ENCODE assay signal across 27 cellular contexts in the genomic region with DNA sequence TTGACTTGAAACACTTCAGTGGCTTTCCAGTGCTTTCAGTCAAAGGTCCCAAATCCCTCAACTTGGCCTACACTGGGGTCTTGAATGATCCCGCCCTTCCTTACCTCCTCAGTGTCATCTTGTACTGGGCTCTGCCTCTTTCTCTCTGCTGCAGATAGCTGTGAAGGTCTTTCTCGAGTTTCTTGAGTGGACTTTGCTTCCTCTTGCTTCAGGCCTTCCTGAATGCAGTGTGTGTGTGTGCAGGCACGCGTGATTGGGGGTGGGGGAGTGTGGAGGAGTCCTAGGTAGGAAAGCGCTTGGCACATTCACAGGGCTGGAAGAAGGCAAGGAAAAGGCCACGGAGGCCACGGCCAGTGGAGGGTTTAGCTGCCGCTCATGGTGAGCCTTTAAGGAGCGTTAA. TPM values are rescaled to one million over a fixed set of nuclear protein-coding genes. Genes with fewer than 3 reads are reported as not detected.
DNase-seq lines count a peak whose midpoint lies in the region; ATAC-seq and TF ChIP-seq lines count a peak whose summit lies in the region.
"Had no signal": no experiment of that assay in that cellular context is flagged by ENCODE, and none has a peak within 500 bp of the region (broad histone marks: within the 10 kb centered on the region; RNA-seq: fewer than 3 reads in every experiment).

No MANE protein-coding gene starts in this region.

- CTCF ChIA-PET in activated CD4-positive, alpha-beta memory T cell treated with anti-CD3 and anti-CD28 coated beads, Interleukin-2, amount 10 ng/mL, durations not matched to agents 7 days and 5 days (lab: Charles Lee): interaction anchor here (1.1 to 3.4 kb wide), 4 partner anchors 10 to 83 kb away, joined by 3 to 18 read pairs (median 4); no protein-coding TSS in a partner anchor
- CTCF ChIA-PET in activated CD4-positive, alpha-beta memory T cell treated with anti-CD3 and anti-CD28 coated beads for 36 hours (lab: Charles Lee): interaction anchor here (1.4 kb wide), 1 partner anchor 55 kb away, joined by 3 read pairs; no protein-coding TSS in a partner anchor

- no peak overlapping the region for H3K4me3 Mint-ChIP-seq in activated CD4-positive, alpha-beta memory T cell treated with anti-CD3 and anti-CD28 coated beads, Interleukin-2, amount 10 ng/mL, durations not matched to agents 7 days and 5 days
- H3K4me3 Mint-ChIP-seq in activated CD4-positive, alpha-beta memory T cell treated with anti-CD3 and anti-CD28 coated beads for 36 hours: no peak overlapping the region
- no peak overlapping the region for H3K4me3 Mint-ChIP-seq in memory B cell
- no peak overlapping the region for H3K4me3 Mint-ChIP-seq in stimulated activated effector memory CD8-positive, alpha-beta T cell treated with anti-CD3 and anti-CD28 coated beads, Interleukin-12 subunit alpha, Interleukin-12 subunit beta, amount 100 ng/mL, for 72 hours
- H3K4me3 Mint-ChIP-seq in endodermal cell: no peak overlapping the region
- H3K4me3 Mint-ChIP-seq: activated naive CD4-positive, alpha-beta T cell treated with anti-CD3 and anti-CD28 coated beads for 36 hours; activated T-cell treated with anti-CD3 and anti-CD28 coated beads, Interleukin-2, amount 50 U/mL, for 24 hours; B cell had no signal

- H3K4me1 Mint-ChIP-seq in activated CD4-positive, alpha-beta memory T cell treated with anti-CD3 and anti-CD28 coated beads, Interleukin-2, amount 10 ng/mL, durations not matched to agents 7 days and 5 days: peaks cover 54% of the 10 kb centered on the region
- peaks cover 48% of the 10 kb centered on the region for H3K4me1 Mint-ChIP-seq in activated CD4-positive, alpha-beta memory T cell treated with anti-CD3 and anti-CD28 coated beads for 36 hours (ENCODE audit: low read depth)
- H3K4me1 Mint-ChIP-seq in memory B cell: peaks cover 45% of the 10 kb centered on the region
- peaks cover 54% of the 10 kb centered on the region for H3K4me1 Mint-ChIP-seq in stimulated activated effector memory CD8-positive, alpha-beta T cell treated with anti-CD3 and anti-CD28 coated beads, Interleukin-12 subunit alpha, Interleukin-12 subunit beta, amount 100 ng/mL, for 72 hours
- peaks cover 11% of the 10 kb centered on the region for H3K4me1 Mint-ChIP-seq in endodermal cell

- H3K9me3 Mint-ChIP-seq in activated CD4-positive, alpha-beta memory T cell treated with anti-CD3 and anti-CD28 coated beads, Interleukin-2, amount 10 ng/mL, durations not matched to agents 7 days and 5 days: peaks cover 11% of the 10 kb centered on the region
- peaks cover 10% of the 10 kb centered on the region for H3K9me3 Mint-ChIP-seq in activated CD4-positive, alpha-beta memory T cell treated with anti-CD3 and anti-CD28 coated beads for 36 hours
- H3K9me3 Mint-ChIP-seq in memory B cell: peaks cover 8% of the 10 kb centered on the region
- H3K9me3 Mint-ChIP-seq in stimulated activated effector memory CD8-positive, alpha-beta T cell treated with anti-CD3 and anti-CD28 coated beads, Interleukin-12 subunit alpha, Interleukin-12 subunit beta, amount 100 ng/mL, for 72 hours: no peaks in the 10 kb centered on the region
- peaks cover 34% of the 10 kb centered on the region for H3K9me3 Mint-ChIP-seq in endodermal cell

- intact Hi-C loops in activated CD4-positive, alpha-beta memory T cell treated with anti-CD3 and anti-CD28 coated beads for 36 hours (cut with micrococcal nuclease): no loop called here

- H3K27ac Mint-ChIP-seq in activated CD4-positive, alpha-beta memory T cell treated with anti-CD3 and anti-CD28 coated beads, Interleukin-2, amount 10 ng/mL, durations not matched to agents 7 days and 5 days: peak overlapping the region; percentile 10
- no peak overlapping the region for H3K27ac Mint-ChIP-seq in activated CD4-positive, alpha-beta memory T cell treated with anti-CD3 and anti-CD28 coated beads for 36 hours
- H3K27ac Mint-ChIP-seq in memory B cell (peak overlapping the region; percentile 33), endodermal cell (no peak overlapping the region)
- peak overlapping the region; percentile 8 for H3K27ac Mint-ChIP-seq in stimulated activated effector memory CD8-positive, alpha-beta T cell treated with anti-CD3 and anti-CD28 coated beads, Interleukin-12 subunit alpha, Interleukin-12 subunit beta, amount 100 ng/mL, for 72 hours
- H3K27ac Mint-ChIP-seq: activated naive CD4-positive, alpha-beta T cell treated with anti-CD3 and anti-CD28 coated beads for 36 hours; activated T-cell treated with anti-CD3 and anti-CD28 coated beads, Interleukin-2, amount 50 U/mL, for 24 hours; B cell had no signal

- H3K36me3 ChIP-seq in endodermal cell (ENCODE audit: control insufficient read depth, insufficient read depth, low read length): peaks cover 12% of the 10 kb centered on the region
- H3K36me3 ChIP-seq: colonic mucosa, esophagus squamous epithelium, left lung, transverse colon had no signal

- peaks cover 40% of the 10 kb centered on the region for H3K9me3 ChIP-seq in endodermal cell (ENCODE audit: control insufficient read depth, low read length)
- H3K9me3 ChIP-seq: colonic mucosa, transverse colon had no signal

- no peak overlapping the region for H3K9ac ChIP-seq in endodermal cell (ENCODE audit: extremely low read depth, low read length, poor library complexity, severe bottlenecking)

- ATAC-seq in memory B cell (ENCODE audit: low read depth): no peak
- no peak for ATAC-seq in stimulated activated effector memory CD8-positive, alpha-beta T cell treated with anti-CD3 and anti-CD28 coated beads, Interleukin-12 subunit alpha, Interleukin-12 subunit beta, amount 100 ng/mL, for 72 hours
- ATAC-seq: left lung had no signal

- peaks cover 56% of the 10 kb centered on the region for H3K36me3 Mint-ChIP-seq in activated CD4-positive, alpha-beta memory T cell treated with anti-CD3 and anti-CD28 coated beads, Interleukin-2, amount 10 ng/mL, durations not matched to agents 7 days and 5 days (ENCODE audit: low read depth)
- peaks cover 32% of the 10 kb centered on the region for H3K36me3 Mint-ChIP-seq in activated CD4-positive, alpha-beta memory T cell treated with anti-CD3 and anti-CD28 coated beads for 36 hours
- H3K36me3 Mint-ChIP-seq in memory B cell: peaks cover 25% of the 10 kb centered on the region
- H3K36me3 Mint-ChIP-seq in stimulated activated effector memory CD8-positive, alpha-beta T cell treated with anti-CD3 and anti-CD28 coated beads, Interleukin-12 subunit alpha, Interleukin-12 subunit beta, amount 100 ng/mL, for 72 hours: peaks cover 29% of the 10 kb centered on the region
- peaks cover 38% of the 10 kb centered on the region for H3K36me3 Mint-ChIP-seq in endodermal cell (ENCODE audit: low read depth)

- POLR2A ChIA-PET in activated CD4-positive, alpha-beta memory T cell treated with anti-CD3 and anti-CD28 coated beads, Interleukin-2, amount 10 ng/mL, durations not matched to agents 7 days and 5 days (lab: Charles Lee): no interaction called here
- POLR2A ChIA-PET in activated CD4-positive, alpha-beta memory T cell treated with anti-CD3 and anti-CD28 coated beads for 36 hours (lab: Charles Lee): interaction anchor here (1.5 kb wide), 1 partner anchor 27 kb away, joined by 7 read pairs; no protein-coding TSS in a partner anchor

- peak overlapping the region; percentile 7; the same call in 1 of the 2 replicates for H3K27ac ChIP-seq in VCaP
- H3K27ac ChIP-seq in endodermal cell (ENCODE audit: low read depth, low read length): no peak overlapping the region
- H3K27ac ChIP-seq: colonic mucosa, esophagus squamous epithelium, transverse colon had no signal

- H3K4me1 ChIP-seq in endodermal cell (ENCODE audit: control insufficient read depth, insufficient read depth, low read length): no peaks in the 10 kb centered on the region
- H3K4me1 ChIP-seq: colonic mucosa had no signal

- WGBS in endodermal cell (ENCODE audit: insufficient coverage in 1 of 2, insufficient read length in 1 of 2), 2 experiments: 91 to 93% methylated on average over 6 to 9 of the region's 9 CpGs

- H3K27me3 Mint-ChIP-seq in activated CD4-positive, alpha-beta memory T cell treated with anti-CD3 and anti-CD28 coated beads, Interleukin-2, amount 10 ng/mL, durations not matched to agents 7 days and 5 days: no peaks in the 10 kb centered on the region
- H3K27me3 Mint-ChIP-seq in activated CD4-positive, alpha-beta memory T cell treated with anti-CD3 and anti-CD28 coated beads for 36 hours: no peaks in the 10 kb centered on the region
- H3K27me3 Mint-ChIP-seq in memory B cell (no peaks in the 10 kb centered on the region), endodermal cell (ENCODE audit: insufficient read depth) (peaks cover 16% of the 10 kb centered on the region)
- H3K27me3 Mint-ChIP-seq: activated T-cell treated with anti-CD3 and anti-CD28 coated beads, Interleukin-2, amount 50 U/mL, for 24 hours; B cell had no signal

- H3K4me3 ChIP-seq in endodermal cell (ENCODE audit: low read length): no peak overlapping the region
- H3K4me3 ChIP-seq: colonic mucosa, esophagus squamous epithelium, left lung, skin epidermis, transverse colon had no signal

- no peak for DNase-seq in activated CD4-positive, alpha-beta memory T cell treated with anti-CD3 and anti-CD28 coated beads, Interleukin-2, amount 10 ng/mL, durations not matched to agents 7 days and 5 days
- no peak for DNase-seq in activated CD4-positive, alpha-beta memory T cell treated with anti-CD3 and anti-CD28 coated beads for 36 hours
- DNase-seq in memory B cell (ENCODE audit: low spot score in 2 of 2): no peak
- no peak for DNase-seq in stimulated activated effector memory CD8-positive, alpha-beta T cell treated with anti-CD3 and anti-CD28 coated beads, Interleukin-12 subunit alpha, Interleukin-12 subunit beta, amount 100 ng/mL, for 72 hours (ENCODE audit: low spot score in 2 of 2)
- no peak for DNase-seq in endodermal cell
- DNase-seq in NCI-H146 treated with DMSO at 0.1 percent for 48 hours (lab: John Stamatoyannopoulos, UW; ENCODE audit: unreplicated experiment): no peak
- no peak for DNase-seq in GM13977 (ENCODE audit: low spot score)
- DNase-seq: activated naive CD4-positive, alpha-beta T cell treated with anti-CD3 and anti-CD28 coated beads for 36 hours; activated T-cell treated with anti-CD3 and anti-CD28 coated beads, Interleukin-2, amount 50 U/mL, for 24 hours; colonic mucosa; DMS153; effector memory CD4-positive, alpha-beta T cell; esophagus squamous epithelium; hypothalamus; IMR-90; left lung; mesendoderm; NCI-H1048; NCI-H2081; NCI-H226; occipital lobe; Right ventricle myocardium superior; stimulated activated CD8-positive, alpha-beta memory T cell treated with anti-CD3 and anti-CD28 coated beads, Interleukin-4, amount 100 ng/mL, for 48 hours; transverse colon had no signal

- in situ Hi-C loops in GM13977 (cut with MboI; ENCODE audit: low pct_unique_long_range_greater_than_20kb, low sequenced_read_pairs, unreplicated experiment): no loop called here

- no peak for TF ChIP-seq CTCF in VCaP (conservative IDR thresholded peaks at IDR 0.05)
- no peak for TF ChIP-seq CTCF in endodermal cell (conservative IDR thresholded peaks at IDR 0.05)
- TF ChIP-seq CTCF in GM13977 (IDR thresholded peaks at IDR 0.05; ENCODE audit: extremely low read depth, insufficient read depth, missing control alignments): no peak

- H3K27me3 ChIP-seq in endodermal cell (ENCODE audit: control insufficient read depth, insufficient read depth, low read length, poor library complexity, severe bottlenecking): no peaks in the 10 kb centered on the region
- H3K27me3 ChIP-seq: colonic mucosa, esophagus squamous epithelium, left lung, transverse colon had no signal

RNA-seq across cellular contexts. Expression of a gene that starts 5.5 kb away (rescaled TPM):
- total RNA-seq in activated CD4-positive, alpha-beta memory T cell treated with anti-CD3 and anti-CD28 coated beads, Interleukin-2, amount 10 ng/mL, durations not matched to agents 7 days and 5 days: 10 to 100 TPM; 59.2 to 59.3 TPM
- total RNA-seq in activated CD4-positive, alpha-beta memory T cell treated with anti-CD3 and anti-CD28 coated beads for 36 hours: 10 to 100 TPM; 52.5 to 52.9 TPM
- total RNA-seq in endodermal cell: 10 to 100 TPM; 37.1 to 45.8 TPM
- polyA plus RNA-seq in endodermal cell (2013, experiment 1 of 2): 34.9 TPM
- 34.2 TPM for polyA plus RNA-seq in endodermal cell (2013, experiment 2 of 2)

RNA-seq across cellular contexts. Expression of a gene that starts 34.9 kb away (rescaled TPM):
- total RNA-seq in activated CD4-positive, alpha-beta memory T cell treated with anti-CD3 and anti-CD28 coated beads, Interleukin-2, amount 10 ng/mL, durations not matched to agents 7 days and 5 days: 10 to 100 TPM; 19.2 to 21.8 TPM
- 10 to 100 TPM; 19.4 to 19.7 TPM for total RNA-seq in activated CD4-positive, alpha-beta memory T cell treated with anti-CD3 and anti-CD28 coated beads for 36 hours
- 10 to 100 TPM; 19.5 to 22.9 TPM for total RNA-seq in endodermal cell
- 19.9 TPM for polyA plus RNA-seq in endodermal cell (2013, experiment 1 of 2)
- 17.1 TPM for polyA plus RNA-seq in endodermal cell (2013, experiment 2 of 2)

Comparison
In these comparisons a context has a peak if more than half of its experiments do, and no peak if none do; other contexts are left out.
1. H3K27ac Mint-ChIP-seq: peak in activated CD4-positive, alpha-beta memory T cell treated with anti-CD3 and anti-CD28 coated beads, Interleukin-2, amount 10 ng/mL, durations not matched to agents 7 days and 5 days (single experiment), memory B cell (single experiment) and stimulated activated effector memory CD8-positive, alpha-beta T cell treated with anti-CD3 and anti-CD28 coated beads, Interleukin-12 subunit alpha, Interleukin-12 subunit beta, amount 100 ng/mL, for 72 hours (single experiment); none in activated CD4-positive, alpha-beta memory T cell treated with anti-CD3 and anti-CD28 coated beads for 36 hours (single experiment) and endodermal cell (single experiment).